In the genomic region with DNA sequence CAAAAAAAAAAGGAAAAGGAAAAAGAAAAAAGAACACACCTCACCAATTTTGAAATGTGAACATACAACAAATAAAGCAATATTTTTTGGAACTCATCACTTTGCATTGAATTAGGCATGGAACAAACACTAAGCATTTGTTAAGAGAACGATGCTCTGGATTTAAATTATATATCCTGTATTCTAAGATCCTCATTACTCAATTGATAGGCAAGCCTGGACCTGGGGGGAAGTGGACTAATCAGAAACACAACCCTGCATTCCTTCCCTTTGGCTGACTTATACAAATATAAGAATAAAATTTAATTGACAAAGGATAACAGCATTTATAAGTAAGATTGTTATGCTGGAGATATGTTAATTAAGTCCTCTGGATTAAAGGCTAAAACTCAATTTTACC, we compare ENCODE assay signal across 12 cellular contexts. TPM values are rescaled to one million over a fixed set of nuclear protein-coding genes. Genes with fewer than 3 reads are reported as not detected.
DNase-seq lines count a peak whose midpoint lies in the region; ATAC-seq, FAIRE-seq and TF ChIP-seq lines count a peak whose summit lies in the region.
"Had no signal": no experiment of that assay in that cellular context is flagged by ENCODE, and none has a peak within 500 bp of the region (broad histone marks: within the 10 kb centered on the region; RNA-seq: fewer than 3 reads in every experiment).

No MANE protein-coding gene starts in this region.

- no peaks in the 10 kb centered on the region for H3K9me1 ChIP-seq in K562 (ENCODE audit: control insufficient read depth, insufficient read depth, low read length)

- WGBS in heart right ventricle, 2 donors: 52 to 53% methylated on average over 1 of the region's 1 CpG
- 6% methylated on average over 1 of the region's 1 CpG for WGBS in K562 (ENCODE audit: insufficient coverage, low coverage, missing lambda C conversion rate)
- WGBS in urinary bladder: 37% methylated on average over 1 of the region's 1 CpG

- peaks cover 0 to 80% (median 15%) of the 10 kb centered on the region in 7 donors for H3K27me3 ChIP-seq in heart right ventricle
- H3K27me3 ChIP-seq in K562 (ENCODE audit: control insufficient read depth in 2 of 2, insufficient read depth in 2 of 2, low read length in 2 of 2): peaks cover 23 to 45% of the 10 kb centered on the region in 2 experiments

- H3K4me1 ChIP-seq in heart right ventricle (peaks cover 0 to 37% (median 17%) of the 10 kb centered on the region in 9 donors), K562 (replicated peaks in 1 of 2; ENCODE audit: control insufficient read depth in 2 of 2, insufficient read depth in 2 of 2, low read length in 2 of 2) (peaks cover 0 to 15% of the 10 kb centered on the region in 2 experiments; a peak in 4 of 5 replicates), urinary bladder (ENCODE audit: insufficient read depth) (no peaks in the 10 kb centered on the region)

- no TSS peak for BruUV-seq in K562 (replicated peaks; lab: Mats Ljungman, UMichigan)

- no peak overlapping the region for H2AFZ ChIP-seq in K562 (ENCODE audit: low read depth, low read length)

- H3K36me3 ChIP-seq in heart right ventricle (no peaks in the 10 kb centered on the region), K562 (ENCODE audit: control insufficient read depth, insufficient read depth, low read length) (no peaks in the 10 kb centered on the region), urinary bladder (ENCODE audit: insufficient read depth) (no peaks in the 10 kb centered on the region)

- H4K20me1 ChIP-seq in K562 (replicated peaks; ENCODE audit: control insufficient read depth, insufficient read depth, low read length): 0 out of 2 replicates have a peak, but pooled peaks cover 4% of the 10 kb centered on the region

- no peak for FAIRE-seq in K562 (lab: Jason Lieb, UNC)

- in situ Hi-C loops in K562 (cut with MboI): no loop called here

- DNase-seq in heart right ventricle: no peak
- DNase-seq in left ventricle myocardium superior: no peak
- DNase-seq in K562 (ENCODE audit: extremely low read depth in 1 of 4, low spot score in 3 of 4): no peak
- DNase-seq in kidney tubule cell (ENCODE audit: low spot score): peak; percentile 21
- DNase-seq in DMS53 (lab: John Stamatoyannopoulos, UW): no peak
- DNase-seq in LoVo (ENCODE audit: low spot score): no peak
- DNase-seq: islet precursor cell, NCI-H1436 had no signal

- POLR2A ChIA-PET in K562 (lab: Yijun Ruan, JAX): no interaction called here

- ATAC-seq in heart right ventricle (no peak), left ventricle myocardium superior (no peak), K562 (no peak), HG02759 (IDR thresholded peaks at IDR 0.05; ENCODE audit: unreplicated experiment) (no peak)
- ATAC-seq: activated T-helper 17 cell treated with anti-CD3 and anti-CD28 coated beads, Interleukin-2, amount 50 U/mL, for 72 hours had no signal

- intact Hi-C loops in heart right ventricle (cut with DNase I) (loop anchor here in 2 of 10 donors (2.0 to 5.0 kb wide), 2 partner anchors 41 to 47 kb away; no protein-coding TSS in a partner anchor), left ventricle myocardium superior (cut with micrococcal nuclease) (no loop called here), K562 (cut with micrococcal nuclease) (no loop called here)

- CTCF ChIA-PET in K562 (lab: Yijun Ruan, JAX; ENCODE audit: low intra/inter-chr PET ratio): no interaction called here

- H3K79me2 ChIP-seq in K562 (ENCODE audit: control insufficient read depth, insufficient read depth, low read length): no peaks in the 10 kb centered on the region

- TF ChIP-seq CTCF in heart right ventricle (IDR thresholded peaks at IDR 0.05): no peak
- TF ChIP-seq CTCF in K562 (IDR thresholded peaks at IDR 0.05 in 2 of 3, conservative IDR thresholded peaks at IDR 0.05 in 1 of 3; ENCODE audit: insufficient read depth in 2 of 3, low read depth in 1 of 3, low read length in 3 of 3): no peak

- TF ChIP-seq EP300 in K562 (IDR thresholded peaks at IDR 0.05; ENCODE audit: low read length): no peak

- H3K4me2 ChIP-seq in K562 (ENCODE audit: insufficient read depth, low read length): no peak overlapping the region

- no peak for TF ChIP-seq RAD21 in K562 (CRISPR knock-in tag; conservative IDR thresholded peaks at IDR 0.05 in 1 of 2, IDR thresholded peaks at IDR 0.05 in 1 of 2)

- H3K9ac ChIP-seq in K562 (ENCODE audit: insufficient read depth in 1 of 2, low read depth in 2 of 2, low read length in 2 of 2): no peak overlapping the region

- H3K27ac ChIP-seq in heart right ventricle: peak overlapping the region in 4 of 10 donors; percentile 26 to 94 (median 92)
- H3K27ac ChIP-seq in K562 (ENCODE audit: extremely low read depth, low read depth, low read length): no peak overlapping the region
- H3K27ac ChIP-seq in urinary bladder (ENCODE audit: low read depth): peak overlapping the region; percentile 23

- H3K4me3 ChIP-seq in heart right ventricle (peak overlapping the region in 7 of 10 donors; percentile 70 to 86 (median 81)), K562 (no peak overlapping the region), urinary bladder (ENCODE audit: low read depth, low read length) (no peak overlapping the region)

- TF ChIP-seq POLR2A in K562 (conservative IDR thresholded peaks at IDR 0.05): no peak

- H3K9me3 ChIP-seq in heart right ventricle: no peaks in the 10 kb centered on the region
- H3K9me3 ChIP-seq in K562 (replicated peaks; ENCODE audit: control insufficient read depth, insufficient read depth, low read depth, low read length): no peaks in the 10 kb centered on the region

TF ChIP-seq in K562, 482 proteins besides CTCF, POLR2A, EP300 and RAD21:
- TF ChIP-seq NCOR1 (IDR thresholded peaks at IDR 0.05) (no peak), BMI1 (IDR thresholded peaks at IDR 0.05; ENCODE audit: low read length) (peak; percentile 74), ZEB2 (IDR thresholded peaks at IDR 0.05) (no peak)
- TF ChIP-seq, protein P1, sequence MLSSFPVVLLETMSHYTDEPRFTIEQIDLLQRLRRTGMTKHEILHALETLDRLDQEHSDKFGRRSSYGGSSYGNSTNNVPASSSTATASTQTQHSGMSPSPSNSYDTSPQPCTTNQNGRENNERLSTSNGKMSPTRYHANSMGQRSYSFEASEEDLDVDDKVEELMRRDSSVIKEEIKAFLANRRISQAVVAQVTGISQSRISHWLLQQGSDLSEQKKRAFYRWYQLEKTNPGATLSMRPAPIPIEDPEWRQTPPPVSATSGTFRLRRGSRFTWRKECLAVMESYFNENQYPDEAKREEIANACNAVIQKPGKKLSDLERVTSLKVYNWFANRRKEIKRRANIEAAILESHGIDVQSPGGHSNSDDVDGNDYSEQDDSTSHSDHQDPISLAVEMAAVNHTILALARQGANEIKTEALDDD (IDR thresholded peaks at IDR 0.05): no peak
TF ChIP-seq in K562: peak in this region for 1.

RNA-seq across cellular contexts. Expression of a gene that starts 2.2 kb away (rescaled TPM):
- total RNA-seq in heart right ventricle (10 to 100 TPM; 13.9 to 41.5 (median 23.8) TPM), left ventricle myocardium superior (18.6 TPM), K562 (2014; rRNA removed) (0.05 and 0.61 TPM in 2 replicates), K562 (2014; rRNA removed; fragmentation: Illumina TruSeq; extraction: Trizol) (0.15 and 0.19 TPM in 2 replicates), K562 (2015; rRNA removed; fragmentation: Illumina TruSeq; extraction: Trizol) (0.04 TPM in 2 replicates), K562 (2021) (0.33 and 0.58 TPM in 2 replicates), urinary bladder (63.2 TPM)
- polyA plus RNA-seq in heart right ventricle (10 to 100 TPM; 10.9 to 17.0 TPM), K562 (2011; rRNA removed) (0.66 and 1.4 TPM in 2 replicates), K562 (2014; fragmentation: Illumina TruSeq; extraction: Trizol) (0.18 and 0.28 TPM in 2 replicates), K562 (2014; fragmentation: Nextera tagmentation; extraction: Ambion mirVana) (under 1 TPM in 1 of 2 experiments, not detected in 1; 0.17 TPM), K562 (2014; rRNA removed) (0.04 and 0.20 TPM in 2 replicates), urinary bladder (21.8 TPM)
- 1.8 and 2.2 TPM in 2 replicates for total RNA-seq in K562 (2011; cell fraction: chromatin; rRNA removed; ENCODE audit: low replicate concordance)
- 0.67 and 0.79 TPM in 2 replicates for total RNA-seq in K562 (2011; cell fraction: nucleolus; rRNA removed)
- 1.0 and 3.1 TPM in 2 replicates for total RNA-seq in K562 (2011; cell fraction: nucleoplasm; rRNA removed)
- polyA plus RNA-seq in K562 (2011; cell fraction: cytosol; rRNA removed): 0.62 and 0.97 TPM in 2 replicates
- polyA plus RNA-seq in K562 (2011; cell fraction: nucleus; rRNA removed): 0.31 and 0.67 TPM in 2 replicates
- polyA plus RNA-seq in K562 (2012): 0.10 and 0.15 TPM in 2 replicates
- 0.54 and 2.7 TPM in 2 replicates for polyA minus RNA-seq in K562 (2011; rRNA and poly(A)+ RNA removed)
- polyA minus RNA-seq in K562 (2011; cell fraction: cytosol; rRNA and poly(A)+ RNA removed): 0.18 and 0.76 TPM in 2 replicates
- polyA minus RNA-seq in K562 (2011; cell fraction: nucleus; rRNA and poly(A)+ RNA removed): 0.22 and 0.27 TPM in 2 replicates

RNA-seq across cellular contexts. Expression of a gene that starts 19.8 kb away (rescaled TPM):
- 10 to 100 TPM in 4 of 10 donors, 1 to 10 TPM in 6; 4.7 to 26.6 (median 8.1) TPM for total RNA-seq in heart right ventricle
- polyA plus RNA-seq in heart right ventricle: 10 to 100 TPM; 24.3 to 61.9 TPM
- total RNA-seq in left ventricle myocardium superior: 22.2 TPM
- total RNA-seq in K562 (2011; cell fraction: chromatin; rRNA removed; ENCODE audit: low replicate concordance): not detected in 2 replicates
- total RNA-seq in K562 (2011; cell fraction: nucleolus; rRNA removed): not detected in 2 replicates
- total RNA-seq in K562 (2011; cell fraction: nucleoplasm; rRNA removed): not detected in 2 replicates
- not detected in 2 replicates for total RNA-seq in K562 (2014; rRNA removed)
- not detected in 2 replicates for total RNA-seq in K562 (2014; rRNA removed; fragmentation: Illumina TruSeq; extraction: Trizol)
- total RNA-seq in K562 (2015; rRNA removed; fragmentation: Illumina TruSeq; extraction: Trizol): not detected in 2 replicates
- total RNA-seq in K562 (2021): not detected in 2 replicates
- polyA plus RNA-seq in K562 (2011; rRNA removed): not detected in 2 replicates
- polyA plus RNA-seq in K562 (2011; cell fraction: cytosol; rRNA removed): not detected in 2 replicates
- polyA plus RNA-seq in K562 (2011; cell fraction: nucleus; rRNA removed): not detected in 2 replicates
- polyA plus RNA-seq in K562 (2012): 0.22 TPM in 1 of 2 replicates, not detected in the other
- not detected in 2 replicates for polyA plus RNA-seq in K562 (2014; fragmentation: Illumina TruSeq; extraction: Trizol)
- polyA plus RNA-seq in K562 (2014; fragmentation: Nextera tagmentation; extraction: Ambion mirVana): not detected
- not detected in 2 replicates for polyA plus RNA-seq in K562 (2014; rRNA removed)
- polyA minus RNA-seq in K562 (2011; rRNA and poly(A)+ RNA removed): not detected in 2 replicates
- not detected in 2 replicates for polyA minus RNA-seq in K562 (2011; cell fraction: cytosol; rRNA and poly(A)+ RNA removed)
- not detected in 2 replicates for polyA minus RNA-seq in K562 (2011; cell fraction: nucleus; rRNA and poly(A)+ RNA removed)
- total RNA-seq in urinary bladder: 2.1 TPM
- polyA plus RNA-seq in urinary bladder: 9.6 TPM
- total RNA-seq: activated T-helper 17 cell treated with anti-CD3 and anti-CD28 coated beads, Interleukin-2, amount 50 U/mL, for 72 hours; dermis microvascular lymphatic vessel endothelial cell had no signal

Comparison
In these comparisons a context has a peak if more than half of its experiments do, and no peak if none do; other contexts are left out.
1. H3K4me3 ChIP-seq: peak in heart right ventricle (7 of 10); none in K562 (single experiment) and urinary bladder (single experiment).